ENCODE assay signal across 31 cellular contexts in genomic region chrX:43279341-43279808, GRCh38.
"Had no signal": no experiment of that assay in that cellular context is flagged by ENCODE, and none has a peak within 500 bp of the region (broad histone marks: within the 10 kb centered on the region; RNA-seq: fewer than 3 reads in every experiment).

No MANE protein-coding gene starts in this region.

- ATAC-seq: activated naive CD4-positive, alpha-beta T cell treated with anti-CD3 and anti-CD28 coated beads, Interleukin-2, amount 50 U/mL, for 72 hours; activated naive CD8-positive, alpha-beta T cell treated with anti-CD3 and anti-CD28 coated beads, Interleukin-2, amount 50 U/mL, for 24 hours; activated T-cell treated with anti-CD3 and anti-CD28 coated beads, Interleukin-2, amount 50 U/mL, for 4 hours; activated T-cell treated with anti-CD3 and anti-CD28 coated beads, Interleukin-2, amount 50 U/mL, for 72 hours; activated T-helper 17 cell treated with anti-CD3 and anti-CD28 coated beads, Interleukin-2, amount 50 U/mL, for 72 hours; body of pancreas had no signal

- H3K27me3 ChIP-seq: ascending aorta, body of pancreas, brain microvascular endothelial cell, breast epithelium, cardiac muscle cell had no signal

- H3K36me3 ChIP-seq: adrenal gland, ascending aorta, brain microvascular endothelial cell, breast epithelium, cardiac muscle cell had no signal

- H3K27ac ChIP-seq: adrenal gland, ascending aorta, body of pancreas, brain microvascular endothelial cell, breast epithelium, cardiac muscle cell had no signal

- DNase-seq: activated effector memory CD4-positive, alpha-beta T cell treated with anti-CD3 and anti-CD28 coated beads, Interleukin-2, amount 50 U/mL, for 16 hours; activated effector memory CD4-positive, alpha-beta T cell treated with Interleukin-2 at 50 U/mL for 16 hours; activated gamma-delta T cell; activated gamma-delta T cell treated with Interleukin-2 at 50 U/mL for 16 hours; activated naive CD4-positive, alpha-beta T cell; activated naive CD4-positive, alpha-beta T cell treated with anti-CD3 and anti-CD28 coated beads for 36 hours; activated naive CD4-positive, alpha-beta T cell treated with anti-CD3 and anti-CD28 coated beads, Interleukin-2, amount 10 ng/mL, durations not matched to agents 7 days and 5 days; activated naive CD4-positive, alpha-beta T cell treated with anti-CD3 and anti-CD28 coated beads, Interleukin-2, amount 50 U/mL, for 16 hours; activated naive CD4-positive, alpha-beta T cell treated with Interleukin-2 at 50 U/mL for 16 hours; activated naive CD8-positive, alpha-beta T cell treated with anti-CD3 and anti-CD28 coated beads for 36 hours; activated naive CD8-positive, alpha-beta T cell treated with anti-CD3 and anti-CD28 coated beads, Interleukin-2, amount 10 ng/mL, durations not matched to agents 7 days and 5 days; activated naive CD8-positive, alpha-beta T cell treated with anti-CD3 and anti-CD28 coated beads, Interleukin-2, amount 50 U/mL, for 24 hours; activated T-cell treated with anti-CD3 and anti-CD28 coated beads, Interleukin-2, amount 50 U/mL, for 4 hours; activated T-cell treated with anti-CD3 and anti-CD28 coated beads, Interleukin-2, amount 50 U/mL, for 48 hours; activated T-cell treated with anti-CD3 and anti-CD28 coated beads, Interleukin-2, amount 50 U/mL, for 72 hours; adrenal gland; amniotic stem cell; amygdala; anterior cingulate cortex; aorta; body of pancreas; brain microvascular endothelial cell; caudate nucleus; central memory CD4-positive, alpha-beta T cell; cerebellar nuclear complex had no signal

- FAIRE-seq: colon had no signal

- H3K4me1 ChIP-seq: adrenal gland, ascending aorta, body of pancreas, breast epithelium had no signal

- H3K9me3 ChIP-seq: adrenal gland, body of pancreas had no signal

- H3K4me3 ChIP-seq: adrenal gland, ascending aorta, body of pancreas, breast epithelium, cardiac muscle cell had no signal
